In the genomic region with DNA sequence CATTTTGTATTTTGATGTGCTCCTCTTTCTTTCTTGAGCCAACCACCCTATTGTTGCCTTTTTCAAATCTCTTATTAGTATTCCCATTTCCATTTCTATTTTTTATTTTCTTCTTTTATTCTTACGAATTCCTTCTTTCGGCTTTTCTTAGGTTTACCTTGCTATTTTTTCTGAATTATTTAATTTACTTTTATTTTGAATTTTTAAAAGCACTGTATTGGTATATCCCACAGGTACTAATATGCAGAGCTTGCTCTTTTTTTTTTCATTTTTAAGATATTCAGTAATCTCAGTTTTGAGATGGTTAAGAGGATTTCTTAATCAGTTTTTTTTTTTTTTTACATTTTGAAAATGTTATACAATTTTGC, we compare ENCODE assay signal across 8 cellular contexts. TPM values are rescaled to one million over a fixed set of nuclear protein-coding genes. Genes with fewer than 3 reads are reported as not detected.
A peak's percentile ranks its signal among the peaks of the same experiment; 100 is the strongest.
DNase-seq lines count a peak whose midpoint lies in the region; ATAC-seq, FAIRE-seq and TF ChIP-seq lines count a peak whose summit lies in the region.

No MANE protein-coding gene starts in this region.

- H3K4me3 ChIP-seq in Peyer's patch: peak overlapping the region; percentile 72 to 80 (median 76)
- peak overlapping the region; percentile 85 for H3K4me3 ChIP-seq in epithelial cell of proximal tubule (ENCODE audit: low read depth, low read length)
- peak overlapping the region in 3 of 4 donors; percentile 61 to 86 (median 78) for H3K4me3 ChIP-seq in pancreas

- ATAC-seq in pancreas (no peak), HG03159 (IDR thresholded peaks at IDR 0.05; ENCODE audit: unreplicated experiment) (no peak)

- H3K27ac ChIP-seq in Peyer's patch: peak overlapping the region in 2 of 4 donors; percentile 51 to 77
- peak overlapping the region in 2 of 4 donors; percentile 68 to 80 for H3K27ac ChIP-seq in pancreas

- TF ChIP-seq CTCF in Calu3 (IDR thresholded peaks at IDR 0.05; ENCODE audit: unreplicated experiment): no peak
- no peak for TF ChIP-seq CTCF in Peyer's patch (IDR thresholded peaks at IDR 0.05)
- no peak for TF ChIP-seq CTCF in epithelial cell of proximal tubule (conservative IDR thresholded peaks at IDR 0.05; ENCODE audit: low read depth, low read length)
- TF ChIP-seq CTCF in pancreas (IDR thresholded peaks at IDR 0.05): no peak

- H3K27me3 ChIP-seq in Peyer's patch: no peaks in the 10 kb centered on the region
- H3K27me3 ChIP-seq in pancreas: no peaks in the 10 kb centered on the region

- H3K9me3 ChIP-seq in Peyer's patch (peaks cover 0 to 5% (median 0%) of the 10 kb centered on the region in 4 donors), pancreas (no peaks in the 10 kb centered on the region)

- WGBS in pancreas, 2 donors: 96% methylated on average over 2 of the region's 2 CpGs

- peaks cover 14% of the 10 kb centered on the region for H3K27me3 Mint-ChIP-seq in Calu3 (ENCODE audit: unreplicated experiment)

- peaks cover 15% of the 10 kb centered on the region for H3K4me1 Mint-ChIP-seq in Calu3 (ENCODE audit: low read depth, unreplicated experiment)

- peaks cover 9% of the 10 kb centered on the region for H3K9me3 Mint-ChIP-seq in Calu3 (ENCODE audit: low read depth, unreplicated experiment)

- no peak for DNase-seq in Calu3
- DNase-seq in Peyer's patch: no peak
- DNase-seq in epithelial cell of proximal tubule (ENCODE audit: low read depth): no peak
- no peak for DNase-seq in pancreas
- no peak for DNase-seq in iPS-NIHi11 (ENCODE audit: low spot score)
- no peak for DNase-seq in cortex of kidney (lab: John Stamatoyannopoulos, UW)
- no peak for DNase-seq in MV-4-11 (lab: John Stamatoyannopoulos, UW)

- peak overlapping the region; percentile 66 for H3K27ac Mint-ChIP-seq in Calu3 (ENCODE audit: unreplicated experiment)

- H3K4me3 Mint-ChIP-seq in Calu3 (ENCODE audit: low read depth, unreplicated experiment): peak overlapping the region; percentile 96

- intact Hi-C loops in Calu3 (cut with micrococcal nuclease; ENCODE audit: unreplicated experiment): no loop called here
- intact Hi-C loops in pancreas (cut with DNase I): no loop called here

- CTCF ChIA-PET in Calu3 (lab: Charles Lee): no interaction called here

- TF ChIP-seq POLR2A in Peyer's patch (IDR thresholded peaks at IDR 0.05): no peak

- peaks cover 0 to 17% (median 3%) of the 10 kb centered on the region in 4 donors for H3K4me1 ChIP-seq in Peyer's patch
- H3K4me1 ChIP-seq in pancreas: peaks cover 0 to 17% (median 14%) of the 10 kb centered on the region in 3 donors

- BruUV-seq in Calu3 (replicated peaks; lab: Mats Ljungman, UMichigan): no TSS peak

- H3K36me3 ChIP-seq in Peyer's patch (no peaks in the 10 kb centered on the region), pancreas (no peaks in the 10 kb centered on the region)

- peak; percentile 39 for FAIRE-seq in pancreas (lab: Jason Lieb, UNC)

- peaks cover 17% of the 10 kb centered on the region for H3K36me3 Mint-ChIP-seq in Calu3 (ENCODE audit: insufficient read depth, unreplicated experiment)

RNA-seq across cellular contexts. Expression of gene MCF2L2, which starts 18.4 kb away (rescaled TPM):
- 0.27 and 0.35 TPM in 2 replicates for total RNA-seq in Calu3 (2022)
- 10 to 100 TPM in 1 of 4 donors, 1 to 10 TPM in 2, under 1 TPM in 1; 0.67 to 12.4 (median 1.1) TPM for total RNA-seq in Peyer's patch
- 0.58 and 0.87 TPM in 2 replicates for total RNA-seq in epithelial cell of proximal tubule
- 1 to 10 TPM in 3 of 6 donors, under 1 TPM in 3; 0.54 to 2.0 (median 0.97) TPM for total RNA-seq in pancreas
- 1 to 10 TPM in 1 of 2 donors, under 1 TPM in 1; 0.80 to 1.8 TPM for polyA plus RNA-seq in pancreas
